Comparison of ENCODE assay signal across 2 cellular contexts in the genomic region with DNA sequence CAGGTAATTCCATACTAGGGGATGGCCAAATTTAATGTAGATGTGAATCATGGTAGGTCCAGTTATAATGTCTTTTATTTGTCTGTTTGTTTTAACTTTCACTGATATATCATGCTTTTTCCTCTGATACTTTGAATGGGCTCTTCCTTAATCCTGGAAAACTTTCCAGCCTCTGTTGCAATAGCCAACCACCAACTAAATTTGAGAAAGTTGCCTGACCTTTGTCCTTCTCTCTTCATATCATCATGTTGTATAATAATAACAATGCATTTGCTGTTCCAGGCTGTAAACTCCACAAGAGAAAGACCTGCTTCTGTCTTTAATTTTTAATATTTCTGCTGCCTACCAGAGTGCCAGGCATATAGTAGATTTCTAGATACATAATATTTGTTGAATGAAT.
TF ChIP-seq lines count a peak whose summit lies in the region.

No MANE protein-coding gene starts in this region.

TF ChIP-seq in liver, 16 proteins besides CTCF, POLR2A, EP300 and RAD21 (continued from another document):
- no peak for TF ChIP-seq JUND (IDR thresholded peaks at IDR 0.05)

TF ChIP-seq in HepG2, 621 proteins besides CTCF, POLR2A, EP300 and RAD21 (continued from another document):
- no peak for TF ChIP-seq HMGA1 (CRISPR knock-in tag; conservative IDR thresholded peaks at IDR 0.05)
- TF ChIP-seq NBN (conservative IDR thresholded peaks at IDR 0.05), result no peak
- TF ChIP-seq SMYD3 (CRISPR knock-in tag; IDR thresholded peaks at IDR 0.05), result no peak
- TF ChIP-seq ZNF713 (CRISPR knock-in tag; IDR thresholded peaks at IDR 0.05), result no peak
- no peak for TF ChIP-seq XBP1 (CRISPR knock-in tag; IDR thresholded peaks at IDR 0.05)
- no peak for TF ChIP-seq RELA (CRISPR knock-in tag; IDR thresholded peaks at IDR 0.05)
- TF ChIP-seq ZNF296 (CRISPR knock-in tag; conservative IDR thresholded peaks at IDR 0.05), result no peak
- no peak for TF ChIP-seq ZNF431 (CRISPR knock-in tag; IDR thresholded peaks at IDR 0.05; ENCODE audit: borderline replicate concordance, low read depth)
- TF ChIP-seq MAZ (IDR thresholded peaks at IDR 0.05; ENCODE audit: borderline replicate concordance, low read depth, low read length), result no peak
- no peak for TF ChIP-seq MAZ (CRISPR knock-in tag; IDR thresholded peaks at IDR 0.05; ENCODE audit: low read depth)
- TF ChIP-seq, protein P1, sequence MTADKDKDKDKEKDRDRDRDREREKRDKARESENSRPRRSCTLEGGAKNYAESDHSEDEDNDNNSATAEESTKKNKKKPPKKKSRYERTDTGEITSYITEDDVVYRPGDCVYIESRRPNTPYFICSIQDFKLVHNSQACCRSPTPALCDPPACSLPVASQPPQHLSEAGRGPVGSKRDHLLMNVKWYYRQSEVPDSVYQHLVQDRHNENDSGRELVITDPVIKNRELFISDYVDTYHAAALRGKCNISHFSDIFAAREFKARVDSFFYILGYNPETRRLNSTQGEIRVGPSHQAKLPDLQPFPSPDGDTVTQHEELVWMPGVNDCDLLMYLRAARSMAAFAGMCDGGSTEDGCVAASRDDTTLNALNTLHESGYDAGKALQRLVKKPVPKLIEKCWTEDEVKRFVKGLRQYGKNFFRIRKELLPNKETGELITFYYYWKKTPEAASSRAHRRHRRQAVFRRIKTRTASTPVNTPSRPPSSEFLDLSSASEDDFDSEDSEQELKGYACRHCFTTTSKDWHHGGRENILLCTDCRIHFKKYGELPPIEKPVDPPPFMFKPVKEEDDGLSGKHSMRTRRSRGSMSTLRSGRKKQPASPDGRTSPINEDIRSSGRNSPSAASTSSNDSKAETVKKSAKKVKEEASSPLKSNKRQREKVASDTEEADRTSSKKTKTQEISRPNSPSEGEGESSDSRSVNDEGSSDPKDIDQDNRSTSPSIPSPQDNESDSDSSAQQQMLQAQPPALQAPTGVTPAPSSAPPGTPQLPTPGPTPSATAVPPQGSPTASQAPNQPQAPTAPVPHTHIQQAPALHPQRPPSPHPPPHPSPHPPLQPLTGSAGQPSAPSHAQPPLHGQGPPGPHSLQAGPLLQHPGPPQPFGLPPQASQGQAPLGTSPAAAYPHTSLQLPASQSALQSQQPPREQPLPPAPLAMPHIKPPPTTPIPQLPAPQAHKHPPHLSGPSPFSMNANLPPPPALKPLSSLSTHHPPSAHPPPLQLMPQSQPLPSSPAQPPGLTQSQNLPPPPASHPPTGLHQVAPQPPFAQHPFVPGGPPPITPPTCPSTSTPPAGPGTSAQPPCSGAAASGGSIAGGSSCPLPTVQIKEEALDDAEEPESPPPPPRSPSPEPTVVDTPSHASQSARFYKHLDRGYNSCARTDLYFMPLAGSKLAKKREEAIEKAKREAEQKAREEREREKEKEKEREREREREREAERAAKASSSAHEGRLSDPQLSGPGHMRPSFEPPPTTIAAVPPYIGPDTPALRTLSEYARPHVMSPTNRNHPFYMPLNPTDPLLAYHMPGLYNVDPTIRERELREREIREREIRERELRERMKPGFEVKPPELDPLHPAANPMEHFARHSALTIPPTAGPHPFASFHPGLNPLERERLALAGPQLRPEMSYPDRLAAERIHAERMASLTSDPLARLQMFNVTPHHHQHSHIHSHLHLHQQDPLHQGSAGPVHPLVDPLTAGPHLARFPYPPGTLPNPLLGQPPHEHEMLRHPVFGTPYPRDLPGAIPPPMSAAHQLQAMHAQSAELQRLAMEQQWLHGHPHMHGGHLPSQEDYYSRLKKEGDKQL (CRISPR knock-in tag; IDR thresholded peaks at IDR 0.05; ENCODE audit: low read depth), result no peak
- TF ChIP-seq ZFP1 (CRISPR knock-in tag; IDR thresholded peaks at IDR 0.05), result no peak
- TF ChIP-seq ZNF451 (CRISPR knock-in tag; IDR thresholded peaks at IDR 0.05), result no peak
- no peak for TF ChIP-seq ZNF124 (CRISPR knock-in tag; IDR thresholded peaks at IDR 0.05)
- TF ChIP-seq MBNL3 (CRISPR knock-in tag; conservative IDR thresholded peaks at IDR 0.05), result no peak
- TF ChIP-seq, protein P2, sequence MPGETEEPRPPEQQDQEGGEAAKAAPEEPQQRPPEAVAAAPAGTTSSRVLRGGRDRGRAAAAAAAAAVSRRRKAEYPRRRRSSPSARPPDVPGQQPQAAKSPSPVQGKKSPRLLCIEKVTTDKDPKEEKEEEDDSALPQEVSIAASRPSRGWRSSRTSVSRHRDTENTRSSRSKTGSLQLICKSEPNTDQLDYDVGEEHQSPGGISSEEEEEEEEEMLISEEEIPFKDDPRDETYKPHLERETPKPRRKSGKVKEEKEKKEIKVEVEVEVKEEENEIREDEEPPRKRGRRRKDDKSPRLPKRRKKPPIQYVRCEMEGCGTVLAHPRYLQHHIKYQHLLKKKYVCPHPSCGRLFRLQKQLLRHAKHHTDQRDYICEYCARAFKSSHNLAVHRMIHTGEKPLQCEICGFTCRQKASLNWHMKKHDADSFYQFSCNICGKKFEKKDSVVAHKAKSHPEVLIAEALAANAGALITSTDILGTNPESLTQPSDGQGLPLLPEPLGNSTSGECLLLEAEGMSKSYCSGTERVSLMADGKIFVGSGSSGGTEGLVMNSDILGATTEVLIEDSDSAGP (CRISPR knock-in tag; IDR thresholded peaks at IDR 0.05; ENCODE audit: borderline replicate concordance), result no peak
- TF ChIP-seq, protein P3, sequence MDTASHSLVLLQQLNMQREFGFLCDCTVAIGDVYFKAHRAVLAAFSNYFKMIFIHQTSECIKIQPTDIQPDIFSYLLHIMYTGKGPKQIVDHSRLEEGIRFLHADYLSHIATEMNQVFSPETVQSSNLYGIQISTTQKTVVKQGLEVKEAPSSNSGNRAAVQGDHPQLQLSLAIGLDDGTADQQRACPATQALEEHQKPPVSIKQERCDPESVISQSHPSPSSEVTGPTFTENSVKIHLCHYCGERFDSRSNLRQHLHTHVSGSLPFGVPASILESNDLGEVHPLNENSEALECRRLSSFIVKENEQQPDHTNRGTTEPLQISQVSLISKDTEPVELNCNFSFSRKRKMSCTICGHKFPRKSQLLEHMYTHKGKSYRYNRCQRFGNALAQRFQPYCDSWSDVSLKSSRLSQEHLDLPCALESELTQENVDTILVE (CRISPR knock-in tag; IDR thresholded peaks at IDR 0.05), result no peak
- no peak for TF ChIP-seq ZNF879 (CRISPR knock-in tag; IDR thresholded peaks at IDR 0.05)
